ENCODE assay signal across 24 cellular contexts in the genomic region with DNA sequence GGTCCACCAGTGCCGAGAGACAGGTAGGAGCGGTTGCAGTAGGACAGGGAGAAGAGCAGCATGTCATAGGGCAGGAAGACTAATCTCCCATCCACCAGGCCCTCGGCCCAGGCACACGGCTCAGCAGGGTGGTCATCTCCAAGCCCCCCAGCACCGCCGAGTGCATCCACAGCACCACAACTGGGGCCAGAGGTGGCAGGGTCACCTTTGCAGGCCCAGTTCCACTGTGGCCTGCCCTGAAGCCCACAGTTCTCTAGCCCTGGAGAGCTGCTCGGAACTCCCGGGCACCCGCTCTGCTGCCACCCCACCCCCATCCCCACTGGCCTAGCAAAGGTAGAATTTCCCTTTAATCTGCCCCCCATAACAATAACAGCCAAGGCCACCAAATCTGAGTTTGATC. TPM values are rescaled to one million over a fixed set of nuclear protein-coding genes. Genes with fewer than 3 reads are reported as not detected.
"Had no signal": no experiment of that assay in that cellular context is flagged by ENCODE, and none has a peak within 500 bp of the region (broad histone marks: within the 10 kb centered on the region; RNA-seq: fewer than 3 reads in every experiment).

No MANE protein-coding gene starts in this region.

- H3K79me2 ChIP-seq: hepatocyte had no signal

- H3K36me3 ChIP-seq: heart right ventricle, left lung, left ventricle myocardium inferior, lower lobe of right lung had no signal

- ATAC-seq: heart right ventricle, left cardiac atrium, left colon, left lobe of liver, left lung, left ventricle myocardium superior, lower lobe of right lung, mucosa of descending colon had no signal

- H3K4me3 ChIP-seq: heart right ventricle, hepatocyte, left lung, left ventricle myocardium inferior, lower lobe of right lung, lung, mucosa of descending colon had no signal

- H3K36me3 Mint-ChIP-seq: immature natural killer cell, memory B cell, mesothelial cell of epicardium had no signal

- H2AFZ ChIP-seq: hepatocyte had no signal

- H3K27ac Mint-ChIP-seq: immature natural killer cell, memory B cell, mesothelial cell of epicardium had no signal

- H3K4me2 ChIP-seq: hepatocyte had no signal

- H3K9me3 Mint-ChIP-seq: immature natural killer cell, memory B cell, mesothelial cell of epicardium had no signal

- H3K4me3 Mint-ChIP-seq: immature natural killer cell, memory B cell, mesothelial cell of epicardium had no signal

- H3K27ac ChIP-seq: heart right ventricle, hepatocyte, left lung, left ventricle myocardium inferior, lower lobe of right lung had no signal

- DNase-seq: heart right ventricle, hippocampal formation, hypothalamus, immature natural killer cell, islet precursor cell, kidney, kidney glomerular epithelial cell, left cardiac atrium, left colon, left lung, left ventricle myocardium inferior, left ventricle myocardium superior, lower lobe of right lung, mammary epithelial cell, mesenchymal stem cell, mesendoderm, midbrain, mucosa of descending colon had no signal

- H3K9me3 ChIP-seq: heart right ventricle, left lung, left ventricle myocardium inferior, lower lobe of right lung, mucosa of descending colon had no signal

RNA-seq across cellular contexts. Expression of gene LRRC32, which starts 49.1 kb away (rescaled TPM):
- polyA plus RNA-seq: keratinocyte, mammary epithelial cell had no signal
